In the genomic region with DNA sequence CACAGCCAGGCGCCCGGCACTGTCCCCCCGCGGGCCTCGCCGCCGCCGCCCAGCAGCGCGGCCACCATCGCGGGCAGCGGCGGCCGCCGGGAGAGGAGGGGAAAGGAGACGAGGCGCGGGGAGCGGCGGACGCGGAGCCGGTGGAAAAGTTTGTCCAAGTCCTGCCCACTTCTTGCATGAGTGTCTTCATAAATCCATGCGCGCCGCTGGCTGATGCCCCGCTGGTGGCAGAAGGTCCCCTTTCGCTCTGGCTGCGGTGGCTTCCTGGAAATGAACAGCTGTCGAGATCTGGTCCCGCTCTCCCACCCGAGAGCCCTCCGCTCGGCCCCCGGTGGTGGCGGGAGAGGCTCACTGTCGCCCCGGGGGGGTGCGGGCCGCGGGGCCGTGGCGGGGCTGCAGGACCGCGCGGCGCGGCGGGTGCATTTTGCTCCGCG, we compare ENCODE assay signal across 8 cellular contexts. TPM values are rescaled to one million over a fixed set of nuclear protein-coding genes. Genes with fewer than 3 reads are reported as not detected.
DNase-seq lines count a peak whose midpoint lies in the region; ATAC-seq, FAIRE-seq and TF ChIP-seq lines count a peak whose summit lies in the region.

No MANE protein-coding gene starts in this region.

- no peaks in the 10 kb centered on the region for H3K36me3 ChIP-seq in colonic mucosa

- TF ChIP-seq CTCF in colonic mucosa (IDR thresholded peaks at IDR 0.05) (no peak), D721Med (IDR thresholded peaks at IDR 0.05; ENCODE audit: insufficient read depth, missing control alignments) (no peak)

- H3K9ac ChIP-seq in colonic mucosa (ENCODE audit: low read depth in 2 of 2, low read length in 2 of 2), result peak overlapping the region in 1 of 2 donors; percentile 54

- peaks cover 37% of the 10 kb centered on the region for H3K27me3 ChIP-seq in colonic mucosa

- H3K27ac Mint-ChIP-seq in stimulated activated naive CD8-positive, alpha-beta T cell treated with anti-CD3 and anti-CD28 coated beads, Interleukin-15, Interleukin-2, amounts not matched to agents 100 ng/mL and 50 ng/mL, for 24 hours, result no peak overlapping the region

- H3K4me3 ChIP-seq in colonic mucosa, result peak overlapping the region; percentile 83

- H3K4me1 ChIP-seq in colonic mucosa, result peaks cover 5% of the 10 kb centered on the region

- peak; percentile 14 for ATAC-seq in GM18867 (IDR thresholded peaks at IDR 0.05; ENCODE audit: unreplicated experiment)
- ATAC-seq in HG03135 (IDR thresholded peaks at IDR 0.05; ENCODE audit: unreplicated experiment), result peak; percentile 7

- intact Hi-C loops in colonic mucosa (cut with DNase I), result loop anchor here (10.0 kb wide), 1 partner anchor 778 kb away; the partner anchor contains the start of gene CTSL

- no peaks in the 10 kb centered on the region for H3K9me3 ChIP-seq in colonic mucosa

- H3K36me3 Mint-ChIP-seq in stimulated activated naive CD8-positive, alpha-beta T cell treated with anti-CD3 and anti-CD28 coated beads, Interleukin-15, Interleukin-2, amounts not matched to agents 100 ng/mL and 50 ng/mL, for 24 hours (ENCODE audit: low read depth), result no peaks in the 10 kb centered on the region

- peak overlapping the region; percentile 77 for H3K27ac ChIP-seq in colonic mucosa

- no peak for FAIRE-seq in D721Med (lab: Jason Lieb, UNC)

- H3K27me3 Mint-ChIP-seq in stimulated activated naive CD8-positive, alpha-beta T cell treated with anti-CD3 and anti-CD28 coated beads, Interleukin-15, Interleukin-2, amounts not matched to agents 100 ng/mL and 50 ng/mL, for 24 hours, result peaks cover 45% of the 10 kb centered on the region

- H3K4me1 Mint-ChIP-seq in stimulated activated naive CD8-positive, alpha-beta T cell treated with anti-CD3 and anti-CD28 coated beads, Interleukin-15, Interleukin-2, amounts not matched to agents 100 ng/mL and 50 ng/mL, for 24 hours (ENCODE audit: low read depth), result peaks cover 20% of the 10 kb centered on the region

- peak overlapping the region; percentile 72 for H3K4me3 Mint-ChIP-seq in stimulated activated naive CD8-positive, alpha-beta T cell treated with anti-CD3 and anti-CD28 coated beads, Interleukin-15, Interleukin-2, amounts not matched to agents 100 ng/mL and 50 ng/mL, for 24 hours

- DNase-seq in T-helper 2 cell (peak in 4 of 5 experiments; percentile 10 to 60 (median 16)), colonic mucosa (peak; percentile 50), medulla oblongata (ENCODE audit: extremely low spot score) (peak; percentile 48), NCI-H2081 (lab: John Stamatoyannopoulos, UW) (no peak), D721Med (ENCODE audit: insufficient read length, low spot score) (no peak)

- H3K9me3 Mint-ChIP-seq in stimulated activated naive CD8-positive, alpha-beta T cell treated with anti-CD3 and anti-CD28 coated beads, Interleukin-15, Interleukin-2, amounts not matched to agents 100 ng/mL and 50 ng/mL, for 24 hours, result no peaks in the 10 kb centered on the region

RNA-seq across cellular contexts. Expression of gene GAS1, which starts 0.6 kb away (rescaled TPM):
- total RNA-seq in colonic mucosa, result 1 to 10 TPM in 1 of 2 donors, under 1 TPM in 1; 0.74 to 2.4 TPM

Comparison
In these comparisons a context has a peak if more than half of its experiments do, and no peak if none do; other contexts are left out.
1. DNase-seq: peak in T-helper 2 cell (4 of 5), colonic mucosa (single experiment) and medulla oblongata (single experiment); none in NCI-H2081 (0 of 2) and D721Med (single experiment).